In the genomic region with DNA sequence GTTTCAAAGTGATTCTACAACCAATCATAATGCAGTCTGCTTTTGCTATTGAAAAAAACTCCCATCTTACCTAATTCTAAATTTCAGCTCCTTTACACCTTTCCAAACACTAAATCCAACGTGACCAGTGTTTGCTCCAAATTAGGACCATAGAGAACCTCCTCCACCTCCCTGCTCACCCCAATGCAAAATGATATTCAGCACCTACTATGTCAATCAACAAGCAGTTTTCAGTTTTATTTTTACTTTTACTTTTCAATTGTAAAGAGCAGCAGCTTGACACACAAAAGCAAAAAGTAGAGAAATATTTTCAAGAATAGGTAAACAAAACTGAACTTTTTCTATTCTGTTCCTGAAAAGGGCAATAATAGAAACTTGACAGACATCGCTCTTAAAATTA, we compare ENCODE assay signal across 19 cellular contexts. TPM values are rescaled to one million over a fixed set of nuclear protein-coding genes. Genes with fewer than 3 reads are reported as not detected.
DNase-seq lines count a peak whose midpoint lies in the region; ATAC-seq and TF ChIP-seq lines count a peak whose summit lies in the region.
"Had no signal": no experiment of that assay in that cellular context is flagged by ENCODE, and none has a peak within 500 bp of the region (broad histone marks: within the 10 kb centered on the region; RNA-seq: fewer than 3 reads in every experiment).

No MANE protein-coding gene starts in this region.

- no peaks in the 10 kb centered on the region for H3K9me2 ChIP-seq in GM23338 (ENCODE audit: insufficient read depth)

- peak overlapping the region; percentile 22; the same call in 1 of the 2 replicates for H3K27ac ChIP-seq in GM23338 (ENCODE audit: low read depth)
- H3K27ac ChIP-seq: lower lobe of right lung, uterus had no signal

- H3K4me2 ChIP-seq in GM23338 = no peak overlapping the region

- H3K4me1 Mint-ChIP-seq in activated T-cell treated with anti-CD3 and anti-CD28 coated beads, Interleukin-2, amount 50 U/mL, for 24 hours (ENCODE audit: low read depth) = peaks cover 79% of the 10 kb centered on the region
- peaks cover 43% of the 10 kb centered on the region for H3K4me1 Mint-ChIP-seq in GM23338
- H3K4me1 Mint-ChIP-seq in activated naive CD8-positive, alpha-beta T cell treated with anti-CD3 and anti-CD28 coated beads, Interleukin-2, amount 10 ng/mL, durations not matched to agents 7 days and 5 days = peaks cover 45% of the 10 kb centered on the region
- peaks cover 26% of the 10 kb centered on the region for H3K4me1 Mint-ChIP-seq in progenitor cell of endocrine pancreas (ENCODE audit: low read depth)
- H3K4me1 Mint-ChIP-seq in endothelial cell (ENCODE audit: unreplicated experiment) = peaks cover 19% of the 10 kb centered on the region

- H3K36me3 Mint-ChIP-seq in activated T-cell treated with anti-CD3 and anti-CD28 coated beads, Interleukin-2, amount 50 U/mL, for 24 hours (ENCODE audit: low read depth) = peaks cover 51% of the 10 kb centered on the region
- peaks cover 8% of the 10 kb centered on the region; the same call in 2 of the 3 replicates for H3K36me3 Mint-ChIP-seq in GM23338 (ENCODE audit: low read depth)
- peaks cover 34% of the 10 kb centered on the region for H3K36me3 Mint-ChIP-seq in activated naive CD8-positive, alpha-beta T cell treated with anti-CD3 and anti-CD28 coated beads, Interleukin-2, amount 10 ng/mL, durations not matched to agents 7 days and 5 days
- H3K36me3 Mint-ChIP-seq in progenitor cell of endocrine pancreas (ENCODE audit: insufficient read depth) = peaks cover 5% of the 10 kb centered on the region
- peaks cover 5% of the 10 kb centered on the region for H3K36me3 Mint-ChIP-seq in endothelial cell (ENCODE audit: low read depth, unreplicated experiment)

- H3K27me3 Mint-ChIP-seq in activated T-cell treated with anti-CD3 and anti-CD28 coated beads, Interleukin-2, amount 50 U/mL, for 24 hours = no peaks in the 10 kb centered on the region
- H3K27me3 Mint-ChIP-seq in GM23338 (ENCODE audit: insufficient read depth, low read depth, poor library complexity) (peaks cover 15% of the 10 kb centered on the region), progenitor cell of endocrine pancreas (no peaks in the 10 kb centered on the region), endothelial cell (ENCODE audit: unreplicated experiment) (peaks cover 10% of the 10 kb centered on the region)
- H3K27me3 Mint-ChIP-seq in activated naive CD8-positive, alpha-beta T cell treated with anti-CD3 and anti-CD28 coated beads, Interleukin-2, amount 10 ng/mL, durations not matched to agents 7 days and 5 days = no peaks in the 10 kb centered on the region

- TF ChIP-seq CTCF in GM23338 (conservative IDR thresholded peaks at IDR 0.05; ENCODE audit: low read depth in 2 of 2) (no peak), progenitor cell of endocrine pancreas (IDR thresholded peaks at IDR 0.05; ENCODE audit: unreplicated experiment) (no peak), endothelial cell (IDR thresholded peaks at IDR 0.05; ENCODE audit: unreplicated experiment) (no peak)

- no peak overlapping the region for H2AFZ ChIP-seq in GM23338

- no peak for DNase-seq in activated T-cell treated with anti-CD3 and anti-CD28 coated beads, Interleukin-2, amount 50 U/mL, for 24 hours
- DNase-seq in activated T-cell treated with anti-CD3 and anti-CD28 coated beads, Interleukin-2, amount 50 U/mL, for 1 hour = no peak
- no peak for DNase-seq in GM23338 (ENCODE audit: low spot score)
- DNase-seq in activated naive CD8-positive, alpha-beta T cell treated with anti-CD3 and anti-CD28 coated beads, Interleukin-2, amount 10 ng/mL, durations not matched to agents 7 days and 5 days = no peak
- DNase-seq in progenitor cell of endocrine pancreas (ENCODE audit: low spot score, unreplicated experiment) = no peak
- DNase-seq in endothelial cell (ENCODE audit: low spot score) = no peak
- no peak for DNase-seq in NCI-H2107 (lab: John Stamatoyannopoulos, UW)
- DNase-seq in ecto neural progenitor cell (ENCODE audit: low spot score) = no peak
- DNase-seq: cortex of kidney; EL; hypothalamus; lower lobe of right lung; stimulated activated CD4-positive, alpha-beta T cell treated with anti-CD3 and anti-CD28 coated beads, Interleukin-12 subunit alpha, Interleukin-12 subunit beta, amount 100 ng/mL, for 4 hours; uterus had no signal

- H3K9me3 Mint-ChIP-seq in activated T-cell treated with anti-CD3 and anti-CD28 coated beads, Interleukin-2, amount 50 U/mL, for 24 hours = no peaks in the 10 kb centered on the region
- H3K9me3 Mint-ChIP-seq in GM23338 (no peaks in the 10 kb centered on the region; the same call in 2 of the 3 replicates), progenitor cell of endocrine pancreas (ENCODE audit: low read depth) (no peaks in the 10 kb centered on the region), endothelial cell (ENCODE audit: unreplicated experiment) (no peaks in the 10 kb centered on the region)
- H3K9me3 Mint-ChIP-seq in activated naive CD8-positive, alpha-beta T cell treated with anti-CD3 and anti-CD28 coated beads, Interleukin-2, amount 10 ng/mL, durations not matched to agents 7 days and 5 days = no peaks in the 10 kb centered on the region

- no peaks in the 10 kb centered on the region; the same call in none of the 2 replicates for H3F3A ChIP-seq in GM23338 (replicated peaks; ENCODE audit: low read depth)

- peaks cover 3% of the 10 kb centered on the region; the same call in 1 of the 2 replicates for H3K36me3 ChIP-seq in GM23338 (ENCODE audit: insufficient read depth)
- H3K36me3 ChIP-seq: lower lobe of right lung, uterus had no signal

- H3K4me1 ChIP-seq in GM23338 (ENCODE audit: insufficient read depth) = peaks cover 23% of the 10 kb centered on the region

- H3K27ac Mint-ChIP-seq in activated T-cell treated with anti-CD3 and anti-CD28 coated beads, Interleukin-2, amount 50 U/mL, for 24 hours = peak overlapping the region; percentile 70
- H3K27ac Mint-ChIP-seq in GM23338 (no peak overlapping the region), progenitor cell of endocrine pancreas (peak overlapping the region; percentile 38), endothelial cell (ENCODE audit: unreplicated experiment) (no peak overlapping the region)
- H3K27ac Mint-ChIP-seq in activated naive CD8-positive, alpha-beta T cell treated with anti-CD3 and anti-CD28 coated beads, Interleukin-2, amount 10 ng/mL, durations not matched to agents 7 days and 5 days = peak overlapping the region; percentile 42

- peak overlapping the region; percentile 97 for H3K4me3 Mint-ChIP-seq in activated T-cell treated with anti-CD3 and anti-CD28 coated beads, Interleukin-2, amount 50 U/mL, for 24 hours
- H3K4me3 Mint-ChIP-seq in GM23338 = no peak overlapping the region; the same call in 2 of the 3 replicates
- H3K4me3 Mint-ChIP-seq in activated naive CD8-positive, alpha-beta T cell treated with anti-CD3 and anti-CD28 coated beads, Interleukin-2, amount 10 ng/mL, durations not matched to agents 7 days and 5 days = peak overlapping the region; percentile 59
- H3K4me3 Mint-ChIP-seq in progenitor cell of endocrine pancreas (ENCODE audit: low read depth) = no peak overlapping the region
- H3K4me3 Mint-ChIP-seq in endothelial cell (ENCODE audit: unreplicated experiment) = no peak overlapping the region

- H3K79me2 ChIP-seq in GM23338 (replicated peaks; ENCODE audit: insufficient read depth) = peaks cover 78% of the 10 kb centered on the region

- no peak overlapping the region for H3K4me3 ChIP-seq in GM23338
- H3K4me3 ChIP-seq: lower lobe of right lung, uterus had no signal

- H4K20me1 ChIP-seq in GM23338 (replicated peaks; ENCODE audit: insufficient read depth) = peaks cover 67% of the 10 kb centered on the region

- ATAC-seq in GM23338 = no peak
- ATAC-seq in activated naive CD8-positive, alpha-beta T cell treated with anti-CD3 and anti-CD28 coated beads, Interleukin-2, amount 10 ng/mL, durations not matched to agents 7 days and 5 days (ENCODE audit: low read depth) = no peak
- ATAC-seq: lower lobe of right lung had no signal

- POLR2A ChIA-PET in activated naive CD8-positive, alpha-beta T cell treated with anti-CD3 and anti-CD28 coated beads, Interleukin-2, amount 10 ng/mL, durations not matched to agents 7 days and 5 days (lab: Charles Lee) = interaction anchor here (0.6 to 2.1 kb wide), 4 partner anchors 9 to 275 kb away, joined by 3 to 6 read pairs (median 3); a partner anchor contains a TSS

- H3K27me3 ChIP-seq in GM23338 (ENCODE audit: insufficient read depth) = no peaks in the 10 kb centered on the region
- H3K27me3 ChIP-seq: uterus had no signal

TF ChIP-seq in GM23338, 12 proteins besides CTCF, POLR2A, EP300 and RAD21 (continues in another document):
- no peak for TF ChIP-seq CREB1 (CRISPR knock-in tag; IDR thresholded peaks at IDR 0.05; ENCODE audit: low read depth)
- TF ChIP-seq POLR2AphosphoS5 (IDR thresholded peaks at IDR 0.05; ENCODE audit: low read depth) = no peak
- TF ChIP-seq ZNF331 (CRISPR knock-in tag; IDR thresholded peaks at IDR 0.05; ENCODE audit: low read depth) = no peak
- no peak for TF ChIP-seq NANOG (IDR thresholded peaks at IDR 0.05; ENCODE audit: borderline replicate concordance)
- TF ChIP-seq, protein P1, sequence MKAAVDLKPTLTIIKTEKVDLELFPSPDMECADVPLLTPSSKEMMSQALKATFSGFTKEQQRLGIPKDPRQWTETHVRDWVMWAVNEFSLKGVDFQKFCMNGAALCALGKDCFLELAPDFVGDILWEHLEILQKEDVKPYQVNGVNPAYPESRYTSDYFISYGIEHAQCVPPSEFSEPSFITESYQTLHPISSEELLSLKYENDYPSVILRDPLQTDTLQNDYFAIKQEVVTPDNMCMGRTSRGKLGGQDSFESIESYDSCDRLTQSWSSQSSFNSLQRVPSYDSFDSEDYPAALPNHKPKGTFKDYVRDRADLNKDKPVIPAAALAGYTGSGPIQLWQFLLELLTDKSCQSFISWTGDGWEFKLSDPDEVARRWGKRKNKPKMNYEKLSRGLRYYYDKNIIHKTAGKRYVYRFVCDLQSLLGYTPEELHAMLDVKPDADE (IDR thresholded peaks at IDR 0.05) = no peak

RNA-seq across cellular contexts. Expression of a gene that starts 3.4 kb away (rescaled TPM):
- 24.6 and 30.2 TPM in 2 replicates for total RNA-seq in GM23338 (2014; rRNA removed; shearing (Covaris generic))
- 9.6 and 12.9 TPM in 2 replicates for polyA plus RNA-seq in GM23338 (2016; fragmentation: Nextera tagmentation; extraction: Ambion mirVana)
- 10 to 100 TPM; 44.8 to 48.7 TPM for total RNA-seq in activated naive CD8-positive, alpha-beta T cell treated with anti-CD3 and anti-CD28 coated beads, Interleukin-2, amount 10 ng/mL, durations not matched to agents 7 days and 5 days
- 59.8 and 62.1 TPM in 2 replicates for total RNA-seq in progenitor cell of endocrine pancreas
- total RNA-seq in endothelial cell (ENCODE audit: unreplicated experiment) = 31.2 TPM

RNA-seq across cellular contexts. Expression of a gene that starts 54.3 kb away (rescaled TPM):
- not detected in 2 replicates for total RNA-seq in GM23338 (2014; rRNA removed; shearing (Covaris generic))
- polyA plus RNA-seq in GM23338 (2016; fragmentation: Nextera tagmentation; extraction: Ambion mirVana) = not detected in 2 replicates
- not detected for total RNA-seq in activated naive CD8-positive, alpha-beta T cell treated with anti-CD3 and anti-CD28 coated beads, Interleukin-2, amount 10 ng/mL, durations not matched to agents 7 days and 5 days
- total RNA-seq in progenitor cell of endocrine pancreas (not detected in 2 replicates), endothelial cell (ENCODE audit: unreplicated experiment) (0.69 TPM)
- total RNA-seq: activated CD8-positive, alpha-beta memory T cell treated with anti-CD3 and anti-CD28 coated beads for 36 hours; HT-29; lower lobe of right lung; NCI-H460; osteocyte; T-helper 2 cell treated with Interferon-gamma antibody and Interleukin-4, amounts not matched to agents 100 ng/mL and 5 ng/mL, for 36 hours; uterus had no signal

Comparison
In these comparisons a context has a peak if more than half of its experiments do, and no peak if none do; other contexts are left out.
1. H3K27ac Mint-ChIP-seq: peak in activated T-cell treated with anti-CD3 and anti-CD28 coated beads, Interleukin-2, amount 50 U/mL, for 24 hours (single experiment), activated naive CD8-positive, alpha-beta T cell treated with anti-CD3 and anti-CD28 coated beads, Interleukin-2, amount 10 ng/mL, durations not matched to agents 7 days and 5 days (single experiment) and progenitor cell of endocrine pancreas (single experiment); none in GM23338 (single experiment) and endothelial cell (single experiment).
2. H3K4me3 Mint-ChIP-seq: peak in activated T-cell treated with anti-CD3 and anti-CD28 coated beads, Interleukin-2, amount 50 U/mL, for 24 hours (single experiment) and activated naive CD8-positive, alpha-beta T cell treated with anti-CD3 and anti-CD28 coated beads, Interleukin-2, amount 10 ng/mL, durations not matched to agents 7 days and 5 days (single experiment); none in GM23338 (single experiment), progenitor cell of endocrine pancreas (single experiment) and endothelial cell (single experiment).